ENCODE assay signal across 9 cellular contexts in genomic region chr6:42141603-42142117, GRCh38. TPM values are rescaled to one million over a fixed set of nuclear protein-coding genes. Genes with fewer than 3 reads are reported as not detected.
A peak's percentile ranks its signal among the peaks of the same experiment; 100 is the strongest.
DNase-seq lines count a peak whose midpoint lies in the region; ATAC-seq lines count a peak whose summit lies in the region.
"Had no signal": no experiment of that assay in that cellular context is flagged by ENCODE, and none has a peak within 500 bp of the region (broad histone marks: within the 10 kb centered on the region; RNA-seq: fewer than 3 reads in every experiment).

No MANE protein-coding gene starts in this region.

- H3K36me3 ChIP-seq in ACC112 (ENCODE audit: insufficient read depth, low read length) (no peaks in the 10 kb centered on the region), esophagus (ENCODE audit: control insufficient read depth in 2 of 2, insufficient read depth in 2 of 2, low read length in 1 of 2) (peaks cover 0 to 9% of the 10 kb centered on the region in 2 donors)

- H3K9me3 ChIP-seq in esophagus (ENCODE audit: control insufficient read depth in 2 of 2, insufficient read depth in 1 of 2, low read depth in 1 of 2, low read length in 1 of 2): no peaks in the 10 kb centered on the region

- DNase-seq in NCI-H1105 (lab: John Stamatoyannopoulos, UW) (peak; percentile 1), naive B cell (no peak), NAMALWA (ENCODE audit: low spot score) (no peak), 8988T (no peak), glomerular visceral epithelial cell (ENCODE audit: extremely low spot score) (no peak)
- DNase-seq in activated CD4-positive, alpha-beta T cell treated with anti-CD3 and anti-CD28 coated beads, Interleukin-2, amount 10 ng/mL, durations not matched to agents 7 days and 5 days: no peak
- DNase-seq: DND-41 had no signal

- H3K9me3 Mint-ChIP-seq in naive B cell: no peaks in the 10 kb centered on the region
- no peaks in the 10 kb centered on the region for H3K9me3 Mint-ChIP-seq in activated CD4-positive, alpha-beta T cell treated with anti-CD3 and anti-CD28 coated beads, Interleukin-2, amount 10 ng/mL, durations not matched to agents 7 days and 5 days

- H3K79me2 ChIP-seq in ACC112 (ENCODE audit: control insufficient read depth, insufficient read depth, low read length, unreplicated experiment): peaks cover 33% of the 10 kb centered on the region

- H3K27me3 Mint-ChIP-seq in naive B cell: peaks cover 29 to 42% (median 39%) of the 10 kb centered on the region in 3 donors
- peaks cover 33% of the 10 kb centered on the region for H3K27me3 Mint-ChIP-seq in activated CD4-positive, alpha-beta T cell treated with anti-CD3 and anti-CD28 coated beads, Interleukin-2, amount 10 ng/mL, durations not matched to agents 7 days and 5 days

- CTCF ChIA-PET in activated CD4-positive, alpha-beta T cell treated with anti-CD3 and anti-CD28 coated beads, Interleukin-2, amount 10 ng/mL, durations not matched to agents 7 days and 5 days (lab: Charles Lee): no interaction called here

- H3K36me3 Mint-ChIP-seq in naive B cell: no peaks in the 10 kb centered on the region
- H3K36me3 Mint-ChIP-seq in activated CD4-positive, alpha-beta T cell treated with anti-CD3 and anti-CD28 coated beads, Interleukin-2, amount 10 ng/mL, durations not matched to agents 7 days and 5 days (ENCODE audit: low read depth): no peaks in the 10 kb centered on the region

- POLR2A ChIA-PET in activated CD4-positive, alpha-beta T cell treated with anti-CD3 and anti-CD28 coated beads, Interleukin-2, amount 10 ng/mL, durations not matched to agents 7 days and 5 days (lab: Charles Lee): no interaction called here

- 27 to 35% methylated on average over 13 of the region's 13 CpGs for WGBS in esophagus, 2 donors

- peak overlapping the region in 5 of 8 donors; percentile 28 to 62 (median 32) for H3K4me3 Mint-ChIP-seq in naive B cell
- no peak overlapping the region for H3K4me3 Mint-ChIP-seq in activated CD4-positive, alpha-beta T cell treated with anti-CD3 and anti-CD28 coated beads, Interleukin-2, amount 10 ng/mL, durations not matched to agents 7 days and 5 days

- no peak for ATAC-seq in naive B cell (ENCODE audit: low read depth in 2 of 2)

- H3K4me3 ChIP-seq in ACC112 (ENCODE audit: low read depth, low read length) (peak overlapping the region; percentile 89), esophagus (ENCODE audit: low read depth in 1 of 2, low read length in 2 of 2) (peak overlapping the region; percentile 75 to 82)

- H3K27ac Mint-ChIP-seq in naive B cell: peak overlapping the region in 1 of 6 donors; percentile 59
- no peak overlapping the region for H3K27ac Mint-ChIP-seq in activated CD4-positive, alpha-beta T cell treated with anti-CD3 and anti-CD28 coated beads, Interleukin-2, amount 10 ng/mL, durations not matched to agents 7 days and 5 days

- peaks cover 48% of the 10 kb centered on the region for H3K4me1 ChIP-seq in ACC112 (ENCODE audit: control insufficient read depth, insufficient read depth, low read length, unreplicated experiment)
- H3K4me1 ChIP-seq in esophagus (ENCODE audit: control insufficient read depth in 2 of 2, insufficient read depth in 2 of 2, low read length in 1 of 2): peaks cover 0 to 11% of the 10 kb centered on the region in 2 donors

- H2AFZ ChIP-seq in ACC112 (ENCODE audit: low read length, unreplicated experiment): no peak overlapping the region

- H3K27ac ChIP-seq in ACC112 (ENCODE audit: low read depth, low read length): peak overlapping the region; percentile 95
- peak overlapping the region; percentile 91 to 97 for H3K27ac ChIP-seq in esophagus (ENCODE audit: low read depth in 2 of 2, low read length in 1 of 2)

- peaks cover 18 to 26% (median 25%) of the 10 kb centered on the region in 3 donors for H3K4me1 Mint-ChIP-seq in naive B cell
- peaks cover 9% of the 10 kb centered on the region for H3K4me1 Mint-ChIP-seq in activated CD4-positive, alpha-beta T cell treated with anti-CD3 and anti-CD28 coated beads, Interleukin-2, amount 10 ng/mL, durations not matched to agents 7 days and 5 days

- H3K27me3 ChIP-seq in ACC112 (ENCODE audit: insufficient read depth, low read length) (no peaks in the 10 kb centered on the region), esophagus (ENCODE audit: control insufficient read depth in 1 of 2, insufficient read depth in 2 of 2, low read length in 2 of 2) (no peaks in the 10 kb centered on the region)

RNA-seq across cellular contexts. Expression of gene C6orf132, which starts 0.8 kb away (rescaled TPM):
- polyA plus RNA-seq in esophagus (100 to 1,000 TPM; 150 to 357 TPM), naive B cell (ENCODE audit: low read depth in 6 of 6) (not detected)
- under 1 TPM in 1 of 2 experiments, not detected in 1; 0.02 TPM for total RNA-seq in activated CD4-positive, alpha-beta T cell treated with anti-CD3 and anti-CD28 coated beads, Interleukin-2, amount 10 ng/mL, durations not matched to agents 7 days and 5 days

RNA-seq across cellular contexts. Expression of gene GUCA1A, which starts 31.5 kb away (rescaled TPM):
- polyA plus RNA-seq in esophagus (not detected), naive B cell (ENCODE audit: low read depth in 6 of 6) (not detected)
- total RNA-seq in activated CD4-positive, alpha-beta T cell treated with anti-CD3 and anti-CD28 coated beads, Interleukin-2, amount 10 ng/mL, durations not matched to agents 7 days and 5 days: not detected

RNA-seq across cellular contexts. Expression of gene GUCA1B, which starts 53.1 kb away (rescaled TPM):
- polyA plus RNA-seq in esophagus (under 1 TPM; 0.24 to 0.45 TPM), naive B cell (ENCODE audit: low read depth in 6 of 6) (under 1 TPM in 1 of 6 donors, not detected in 5; 0.25 TPM)
- total RNA-seq in activated CD4-positive, alpha-beta T cell treated with anti-CD3 and anti-CD28 coated beads, Interleukin-2, amount 10 ng/mL, durations not matched to agents 7 days and 5 days: under 1 TPM; 0.60 to 0.79 TPM

Comparison
In these comparisons a context has a peak if more than half of its experiments do, and no peak if none do; other contexts are left out.
1. RNA of gene C6orf132, which starts 0.8 kb away (polyA plus RNA-seq): 150 to 357 TPM in esophagus; not detected in naive B cell; every median in the first group is over 100 times any median in the second.